Comparison of ENCODE assay signal across 8 cellular contexts in the genomic region with DNA sequence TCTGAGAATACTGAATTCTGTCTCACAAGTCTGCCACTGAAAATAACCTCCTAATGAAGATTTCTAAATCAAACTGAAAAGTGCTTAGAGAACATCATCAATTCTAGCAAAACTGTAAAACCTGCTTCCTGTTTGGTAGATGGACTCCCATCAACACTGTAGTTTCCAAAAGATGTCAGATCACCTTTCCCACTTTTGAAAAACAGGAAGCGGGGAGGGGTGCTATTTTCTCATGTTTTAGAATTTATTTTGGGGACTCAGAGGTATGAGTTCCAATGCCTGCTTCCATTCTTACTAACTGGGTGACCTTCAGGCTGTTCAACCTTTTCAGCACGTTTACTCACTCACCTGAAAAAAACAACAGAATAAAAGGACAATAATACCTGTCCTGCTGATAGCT. TPM values are rescaled to one million over a fixed set of nuclear protein-coding genes. Genes with fewer than 3 reads are reported as not detected.
A peak's percentile ranks its signal among the peaks of the same experiment; 100 is the strongest.
DNase-seq lines count a peak whose midpoint lies in the region; ATAC-seq, FAIRE-seq and TF ChIP-seq lines count a peak whose summit lies in the region.

No MANE protein-coding gene starts in this region.

- H3K4me3 ChIP-seq in right atrium auricular region, result peak overlapping the region; percentile 65 to 69
- peak overlapping the region; percentile 84 for H3K4me3 ChIP-seq in K562
- H3K4me3 ChIP-seq in mononuclear cell (ENCODE audit: low read length), result peak overlapping the region; percentile 65

- BruUV-seq in K562 (replicated peaks; lab: Mats Ljungman, UMichigan), result no TSS peak

- no peak for TF ChIP-seq RAD21 in K562 (CRISPR knock-in tag; conservative IDR thresholded peaks at IDR 0.05 in 1 of 2, IDR thresholded peaks at IDR 0.05 in 1 of 2)

- H3K36me3 ChIP-seq in right atrium auricular region (peaks cover 34% of the 10 kb centered on the region), K562 (ENCODE audit: control insufficient read depth, insufficient read depth, low read length) (peaks cover 88% of the 10 kb centered on the region)

- H3K79me2 ChIP-seq in K562 (ENCODE audit: control insufficient read depth, insufficient read depth, low read length), result peaks cover 73% of the 10 kb centered on the region

- peak overlapping the region; percentile 94 for H3K4me2 ChIP-seq in K562 (ENCODE audit: insufficient read depth, low read length)

- no peak for FAIRE-seq in K562 (lab: Jason Lieb, UNC)

- peak overlapping the region; percentile 93 to 97; a peak in 3 of 4 replicates for H3K9ac ChIP-seq in K562 (ENCODE audit: insufficient read depth in 1 of 2, low read depth in 2 of 2, low read length in 2 of 2)

- in situ Hi-C loops in K562 (cut with MboI), result no loop called here

- H3K9me3 ChIP-seq in right atrium auricular region, result no peaks in the 10 kb centered on the region
- no peaks in the 10 kb centered on the region for H3K9me3 ChIP-seq in K562 (replicated peaks; ENCODE audit: control insufficient read depth, insufficient read depth, low read depth, low read length)
- H3K9me3 ChIP-seq in mononuclear cell (ENCODE audit: low read depth, low read length), result no peaks in the 10 kb centered on the region

- peaks cover 0 to 53% of the 10 kb centered on the region in 2 donors for H3K4me1 ChIP-seq in right atrium auricular region
- H3K4me1 ChIP-seq in K562 (replicated peaks in 1 of 2; ENCODE audit: control insufficient read depth in 2 of 2, insufficient read depth in 2 of 2, low read length in 2 of 2), result peaks cover 13 to 18% of the 10 kb centered on the region in 2 experiments; a peak in 4 of 5 replicates
- peaks cover 35% of the 10 kb centered on the region for H3K4me1 ChIP-seq in mononuclear cell (ENCODE audit: insufficient read depth, low read length)

- no peak for TF ChIP-seq EP300 in K562 (IDR thresholded peaks at IDR 0.05; ENCODE audit: low read length)

- ATAC-seq in left cardiac atrium, result no peak
- ATAC-seq in K562, result no peak
- ATAC-seq in GM21367 (IDR thresholded peaks at IDR 0.05; ENCODE audit: unreplicated experiment), result no peak

- CTCF ChIA-PET in K562 (lab: Yijun Ruan, JAX; ENCODE audit: low intra/inter-chr PET ratio), result no interaction called here

- H4K20me1 ChIP-seq in K562 (replicated peaks; ENCODE audit: control insufficient read depth, insufficient read depth, low read length), result no peaks in the 10 kb centered on the region

- DNase-seq in right atrium auricular region (ENCODE audit: low spot score) (no peak), left cardiac atrium (no peak), K562 (ENCODE audit: extremely low read depth in 1 of 4, low spot score in 3 of 4) (no peak), NCI-H345 treated with DMSO at 0.1 percent for 48 hours (lab: John Stamatoyannopoulos, UW; ENCODE audit: unreplicated experiment) (no peak), GOT3 (lab: John Stamatoyannopoulos, UW) (no peak), NCI-H1092 (lab: John Stamatoyannopoulos, UW) (no peak)

- H3K27ac ChIP-seq in right atrium auricular region, result no peak overlapping the region
- H3K27ac ChIP-seq in K562 (ENCODE audit: extremely low read depth, low read depth, low read length), result peak overlapping the region; percentile 96

- H2AFZ ChIP-seq in K562 (ENCODE audit: low read depth, low read length), result no peak overlapping the region

- intact Hi-C loops in left cardiac atrium (cut with DNase I), result loop anchor here in 1 of 2 donors (2.0 to 5.0 kb wide), 2 partner anchors 44 to 139 kb away; no protein-coding TSS in a partner anchor
- intact Hi-C loops in K562 (cut with micrococcal nuclease), result loop anchor here (5.0 kb wide), 2 partner anchors 49 to 139 kb away; partner anchors contain the start of gene NELFCD

- TF ChIP-seq POLR2A in K562 (conservative IDR thresholded peaks at IDR 0.05), result no peak

- POLR2A ChIA-PET in K562 (lab: Yijun Ruan, JAX), result interaction anchor here (0.7 to 4.5 kb wide), 9 partner anchors 7 to 59 kb away, joined by 3 to 31 read pairs (median 4); partner anchors contain the start of genes PRELID3B and TUBB1

- TF ChIP-seq CTCF in right atrium auricular region (IDR thresholded peaks at IDR 0.05) (no peak), K562 (IDR thresholded peaks at IDR 0.05 in 2 of 3, conservative IDR thresholded peaks at IDR 0.05 in 1 of 3; ENCODE audit: insufficient read depth in 2 of 3, low read depth in 1 of 3, low read length in 3 of 3) (no peak)

- WGBS in K562 (ENCODE audit: insufficient coverage, low coverage, missing lambda C conversion rate), result 6% methylated on average over 2 of the region's 2 CpGs

- H3K27me3 ChIP-seq in right atrium auricular region (no peaks in the 10 kb centered on the region), K562 (ENCODE audit: control insufficient read depth in 2 of 2, insufficient read depth in 2 of 2, low read length in 2 of 2) (no peaks in the 10 kb centered on the region), mononuclear cell (ENCODE audit: insufficient read depth, low read length) (no peaks in the 10 kb centered on the region)

- no peaks in the 10 kb centered on the region for H3K9me1 ChIP-seq in K562 (ENCODE audit: control insufficient read depth, insufficient read depth, low read length)

RNA-seq across cellular contexts. Expression of gene ATP5F1E, which starts 1.2 kb away (rescaled TPM):
- total RNA-seq in right atrium auricular region (10 to 100 TPM; 41.3 to 42.0 TPM), left cardiac atrium (100 to 1,000 TPM; 122 to 125 TPM), K562 (2014; rRNA removed) (49.4 and 64.1 TPM in 2 replicates), K562 (2014; rRNA removed; fragmentation: Illumina TruSeq; extraction: Trizol) (113 and 123 TPM in 2 replicates), K562 (2015; rRNA removed; fragmentation: Illumina TruSeq; extraction: Trizol) (98.7 and 109 TPM in 2 replicates), K562 (2021) (125 and 146 TPM in 2 replicates), mononuclear cell (35.7 TPM)
- total RNA-seq in K562 (2011; cell fraction: chromatin; rRNA removed; ENCODE audit: low replicate concordance), result 19.6 and 60.1 TPM in 2 replicates
- 23.8 and 27.5 TPM in 2 replicates for total RNA-seq in K562 (2011; cell fraction: nucleolus; rRNA removed)
- total RNA-seq in K562 (2011; cell fraction: nucleoplasm; rRNA removed), result 49.5 and 88.6 TPM in 2 replicates
- polyA plus RNA-seq in K562 (2011; rRNA removed) (140 and 167 TPM in 2 replicates), K562 (2014; fragmentation: Illumina TruSeq; extraction: Trizol) (60.3 and 67.7 TPM in 2 replicates), K562 (2014; fragmentation: Nextera tagmentation; extraction: Ambion mirVana) (100 to 1,000 TPM; 161 to 162 TPM), K562 (2014; rRNA removed) (109 and 117 TPM in 2 replicates)
- 16.9 and 37.2 TPM in 2 replicates for polyA plus RNA-seq in K562 (2011; cell fraction: cytosol; rRNA removed)
- polyA plus RNA-seq in K562 (2011; cell fraction: nucleus; rRNA removed), result 32.8 and 51.1 TPM in 2 replicates
- 66.6 and 187 TPM in 2 replicates for polyA plus RNA-seq in K562 (2012)
- 36.3 and 47.6 TPM in 2 replicates for polyA minus RNA-seq in K562 (2011; rRNA and poly(A)+ RNA removed)
- polyA minus RNA-seq in K562 (2011; cell fraction: cytosol; rRNA and poly(A)+ RNA removed), result 19.7 and 24.7 TPM in 2 replicates
- polyA minus RNA-seq in K562 (2011; cell fraction: nucleus; rRNA and poly(A)+ RNA removed), result 53.0 and 99.3 TPM in 2 replicates

RNA-seq across cellular contexts. Expression of gene PRELID3B, which starts 11.7 kb away (rescaled TPM):
- total RNA-seq in right atrium auricular region (10 to 100 TPM; 34.6 to 35.2 TPM), left cardiac atrium (10 to 100 TPM; 39.9 to 58.4 TPM), K562 (2014; rRNA removed) (90.3 and 96.8 TPM in 2 replicates), K562 (2014; rRNA removed; fragmentation: Illumina TruSeq; extraction: Trizol) (136 and 140 TPM in 2 replicates), K562 (2015; rRNA removed; fragmentation: Illumina TruSeq; extraction: Trizol) (112 and 120 TPM in 2 replicates), K562 (2021) (99.5 and 105 TPM in 2 replicates), mononuclear cell (72.8 TPM)
- total RNA-seq in K562 (2011; cell fraction: chromatin; rRNA removed; ENCODE audit: low replicate concordance), result 17.7 and 24.8 TPM in 2 replicates
- 16.8 and 22.2 TPM in 2 replicates for total RNA-seq in K562 (2011; cell fraction: nucleolus; rRNA removed)
- 28.7 and 35.0 TPM in 2 replicates for total RNA-seq in K562 (2011; cell fraction: nucleoplasm; rRNA removed)
- polyA plus RNA-seq in K562 (2011; rRNA removed) (83.6 and 96.0 TPM in 2 replicates), K562 (2014; fragmentation: Illumina TruSeq; extraction: Trizol) (91.7 and 101 TPM in 2 replicates), K562 (2014; fragmentation: Nextera tagmentation; extraction: Ambion mirVana) (100 to 1,000 TPM; 156 to 186 TPM), K562 (2014; rRNA removed) (77.0 and 81.2 TPM in 2 replicates)
- polyA plus RNA-seq in K562 (2011; cell fraction: cytosol; rRNA removed), result 20.1 and 42.7 TPM in 2 replicates
- polyA plus RNA-seq in K562 (2011; cell fraction: nucleus; rRNA removed), result 74.4 and 76.8 TPM in 2 replicates
- polyA plus RNA-seq in K562 (2012), result 58.3 and 91.4 TPM in 2 replicates
- 151 and 154 TPM in 2 replicates for polyA minus RNA-seq in K562 (2011; rRNA and poly(A)+ RNA removed)
- 93.2 and 97.4 TPM in 2 replicates for polyA minus RNA-seq in K562 (2011; cell fraction: cytosol; rRNA and poly(A)+ RNA removed)
- polyA minus RNA-seq in K562 (2011; cell fraction: nucleus; rRNA and poly(A)+ RNA removed), result 28.1 and 43.1 TPM in 2 replicates

RNA-seq across cellular contexts. Expression of gene TUBB1, which starts 11.7 kb away (rescaled TPM):
- under 1 TPM; 0.19 to 0.35 TPM for total RNA-seq in right atrium auricular region
- total RNA-seq in left cardiac atrium, result under 1 TPM; 0.15 to 0.37 TPM
- 1.4 and 3.2 TPM in 2 replicates for total RNA-seq in K562 (2011; cell fraction: chromatin; rRNA removed; ENCODE audit: low replicate concordance)
- 1.7 and 2.1 TPM in 2 replicates for total RNA-seq in K562 (2011; cell fraction: nucleolus; rRNA removed)
- total RNA-seq in K562 (2011; cell fraction: nucleoplasm; rRNA removed), result 2.0 and 2.8 TPM in 2 replicates
- total RNA-seq in K562 (2014; rRNA removed), result 1.7 and 2.1 TPM in 2 replicates
- total RNA-seq in K562 (2014; rRNA removed; fragmentation: Illumina TruSeq; extraction: Trizol), result 2.3 and 2.8 TPM in 2 replicates
- total RNA-seq in K562 (2015; rRNA removed; fragmentation: Illumina TruSeq; extraction: Trizol), result 2.0 and 2.4 TPM in 2 replicates
- total RNA-seq in K562 (2021), result 1.9 and 3.9 TPM in 2 replicates
- 1.1 and 3.6 TPM in 2 replicates for polyA plus RNA-seq in K562 (2011; rRNA removed)
- polyA plus RNA-seq in K562 (2011; cell fraction: cytosol; rRNA removed), result 0.69 and 3.4 TPM in 2 replicates
- 0.51 and 1.8 TPM in 2 replicates for polyA plus RNA-seq in K562 (2011; cell fraction: nucleus; rRNA removed)
- polyA plus RNA-seq in K562 (2012), result 2.3 and 3.8 TPM in 2 replicates
- 3.1 and 4.1 TPM in 2 replicates for polyA plus RNA-seq in K562 (2014; fragmentation: Illumina TruSeq; extraction: Trizol)
- polyA plus RNA-seq in K562 (2014; fragmentation: Nextera tagmentation; extraction: Ambion mirVana), result 1 to 10 TPM; 1.5 to 1.6 TPM
- 1.9 and 3.0 TPM in 2 replicates for polyA plus RNA-seq in K562 (2014; rRNA removed)
- 1.6 and 4.3 TPM in 2 replicates for polyA minus RNA-seq in K562 (2011; rRNA and poly(A)+ RNA removed)
- 0.64 and 1.7 TPM in 2 replicates for polyA minus RNA-seq in K562 (2011; cell fraction: cytosol; rRNA and poly(A)+ RNA removed)
- polyA minus RNA-seq in K562 (2011; cell fraction: nucleus; rRNA and poly(A)+ RNA removed), result 0.89 and 1.3 TPM in 2 replicates
- 188 TPM for total RNA-seq in mononuclear cell

RNA-seq across cellular contexts. Expression of gene CTSZ, which starts 23.9 kb away (rescaled TPM):
- 100 to 1,000 TPM; 117 to 152 TPM for total RNA-seq in right atrium auricular region
- 100 to 1,000 TPM; 166 to 174 TPM for total RNA-seq in left cardiac atrium
- 52.6 and 123 TPM in 2 replicates for total RNA-seq in K562 (2011; cell fraction: chromatin; rRNA removed; ENCODE audit: low replicate concordance)
- total RNA-seq in K562 (2011; cell fraction: nucleolus; rRNA removed), result 146 and 149 TPM in 2 replicates
- total RNA-seq in K562 (2011; cell fraction: nucleoplasm; rRNA removed), result 120 and 126 TPM in 2 replicates
- 73.2 and 83.8 TPM in 2 replicates for total RNA-seq in K562 (2014; rRNA removed)
- total RNA-seq in K562 (2014; rRNA removed; fragmentation: Illumina TruSeq; extraction: Trizol), result 62.6 and 63.8 TPM in 2 replicates
- 82.8 and 82.9 TPM in 2 replicates for total RNA-seq in K562 (2015; rRNA removed; fragmentation: Illumina TruSeq; extraction: Trizol)
- 84.7 and 97.7 TPM in 2 replicates for total RNA-seq in K562 (2021)
- 83.8 and 93.1 TPM in 2 replicates for polyA plus RNA-seq in K562 (2011; rRNA removed)
- 81.2 and 107 TPM in 2 replicates for polyA plus RNA-seq in K562 (2011; cell fraction: cytosol; rRNA removed)
- polyA plus RNA-seq in K562 (2011; cell fraction: nucleus; rRNA removed), result 54.7 and 64.6 TPM in 2 replicates
- polyA plus RNA-seq in K562 (2012), result 79.3 and 95.2 TPM in 2 replicates
- 123 and 143 TPM in 2 replicates for polyA plus RNA-seq in K562 (2014; fragmentation: Illumina TruSeq; extraction: Trizol)
- 1 to 10 TPM; 1.6 to 5.3 TPM for polyA plus RNA-seq in K562 (2014; fragmentation: Nextera tagmentation; extraction: Ambion mirVana)
- polyA plus RNA-seq in K562 (2014; rRNA removed), result 96.2 and 107 TPM in 2 replicates
- polyA minus RNA-seq in K562 (2011; rRNA and poly(A)+ RNA removed), result 59.9 and 68.2 TPM in 2 replicates
- 34.4 and 34.8 TPM in 2 replicates for polyA minus RNA-seq in K562 (2011; cell fraction: cytosol; rRNA and poly(A)+ RNA removed)
- polyA minus RNA-seq in K562 (2011; cell fraction: nucleus; rRNA and poly(A)+ RNA removed), result 24.1 and 25.5 TPM in 2 replicates
- 184 TPM for total RNA-seq in mononuclear cell

RNA-seq across cellular contexts. Expression of gene NELFCD, which starts 49.9 kb away (rescaled TPM):
- total RNA-seq in right atrium auricular region (10 to 100 TPM; 24.5 to 27.5 TPM), left cardiac atrium (10 to 100 TPM; 28.7 to 34.1 TPM), K562 (2014; rRNA removed) (96.5 and 113 TPM in 2 replicates), K562 (2014; rRNA removed; fragmentation: Illumina TruSeq; extraction: Trizol) (77.9 and 80.6 TPM in 2 replicates), K562 (2015; rRNA removed; fragmentation: Illumina TruSeq; extraction: Trizol) (84.7 and 86.6 TPM in 2 replicates), K562 (2021) (111 and 116 TPM in 2 replicates), mononuclear cell (37.2 TPM)
- total RNA-seq in K562 (2011; cell fraction: chromatin; rRNA removed; ENCODE audit: low replicate concordance), result 499 and 562 TPM in 2 replicates
- 227 and 235 TPM in 2 replicates for total RNA-seq in K562 (2011; cell fraction: nucleolus; rRNA removed)
- total RNA-seq in K562 (2011; cell fraction: nucleoplasm; rRNA removed), result 274 and 301 TPM in 2 replicates
- polyA plus RNA-seq in K562 (2011; rRNA removed) (138 and 163 TPM in 2 replicates), K562 (2014; fragmentation: Illumina TruSeq; extraction: Trizol) (136 and 137 TPM in 2 replicates), K562 (2014; fragmentation: Nextera tagmentation; extraction: Ambion mirVana) (10 to 100 TPM; 11.7 to 22.2 TPM), K562 (2014; rRNA removed) (121 and 123 TPM in 2 replicates)
- 115 and 130 TPM in 2 replicates for polyA plus RNA-seq in K562 (2011; cell fraction: cytosol; rRNA removed)
- 305 and 361 TPM in 2 replicates for polyA plus RNA-seq in K562 (2011; cell fraction: nucleus; rRNA removed)
- 93.4 and 101 TPM in 2 replicates for polyA plus RNA-seq in K562 (2012)
- 159 and 203 TPM in 2 replicates for polyA minus RNA-seq in K562 (2011; rRNA and poly(A)+ RNA removed)
- 57.0 and 63.8 TPM in 2 replicates for polyA minus RNA-seq in K562 (2011; cell fraction: cytosol; rRNA and poly(A)+ RNA removed)
- 68.1 and 105 TPM in 2 replicates for polyA minus RNA-seq in K562 (2011; cell fraction: nucleus; rRNA and poly(A)+ RNA removed)

Comparison
In these comparisons a context has a peak if more than half of its experiments do, and no peak if none do; other contexts are left out.
1. RNA of gene TUBB1, which starts 11.7 kb away (total RNA-seq): 188 TPM in mononuclear cell (single experiment); 1.4 to 3.9 TPM in K562, 0.15 to 0.37 TPM in left cardiac atrium and 0.19 to 0.35 TPM in right atrium auricular region; every median in the first group is over 10 times any median in the second.
2. Peak in every context shown above with its lines, with median percentiles within 50 percentile points of each other: H3K4me3 ChIP-seq.